Comparison of ENCODE assay signal across 9 cellular contexts in the genomic region with DNA sequence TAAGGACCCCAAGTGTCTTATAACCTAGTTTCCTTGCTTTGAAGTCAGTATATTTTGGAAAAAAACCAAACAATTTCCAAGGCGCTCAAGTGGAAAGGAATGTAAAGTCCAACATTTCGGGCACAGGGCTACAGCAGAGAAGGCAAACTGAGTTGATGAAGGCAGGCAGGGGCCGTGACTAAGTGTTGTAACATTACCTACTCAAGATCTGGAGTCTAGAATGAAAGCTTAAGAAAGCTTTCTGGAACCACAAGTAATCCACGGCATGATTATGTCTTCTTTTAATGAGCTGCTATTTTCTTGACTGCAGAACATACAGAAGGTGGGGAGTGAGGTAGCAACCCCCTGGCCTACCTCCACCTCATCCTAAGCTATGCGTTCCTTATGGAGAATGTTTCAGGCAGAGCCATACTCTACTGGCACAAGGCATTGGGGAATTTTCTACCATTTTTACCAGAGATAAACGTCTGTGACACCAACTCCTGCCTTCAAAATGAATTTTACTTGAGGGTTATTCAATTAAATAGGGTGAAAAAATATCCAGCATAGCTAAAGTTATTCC. TPM values are rescaled to one million over a fixed set of nuclear protein-coding genes. Genes with fewer than 3 reads are reported as not detected.
DNase-seq lines count a peak whose midpoint lies in the region; TF ChIP-seq lines count a peak whose summit lies in the region.
"Had no signal": no experiment of that assay in that cellular context is flagged by ENCODE, and none has a peak within 500 bp of the region (broad histone marks: within the 10 kb centered on the region; RNA-seq: fewer than 3 reads in every experiment).

No MANE protein-coding gene starts in this region.

- H3K4me3 ChIP-seq in SU-DHL-6 (ENCODE audit: insufficient read depth, low read length, poor library complexity, severe bottlenecking) (no peak overlapping the region), fibroblast of the aortic adventitia (ENCODE audit: low read depth, low read length) (no peak overlapping the region), stomach (peak overlapping the region in 1 of 4 donors; percentile 94)

- no peak overlapping the region for H3K9ac ChIP-seq in SU-DHL-6 (ENCODE audit: low read length)

- no peaks in the 10 kb centered on the region for H3K27me3 ChIP-seq in SU-DHL-6 (ENCODE audit: low read length)
- H3K27me3 ChIP-seq in stomach, result no peaks in the 10 kb centered on the region

- TF ChIP-seq CTCF in SU-DHL-6 (IDR thresholded peaks at IDR 0.05; ENCODE audit: insufficient read depth, low read length, poor library complexity, severe bottlenecking) (no peak), fibroblast of the aortic adventitia (IDR thresholded peaks at IDR 0.05; ENCODE audit: insufficient read depth, low read length) (no peak), stomach (IDR thresholded peaks at IDR 0.05) (no peak)

- H3F3A ChIP-seq in SU-DHL-6 (ENCODE audit: insufficient read depth), result peaks cover 60% of the 10 kb centered on the region

- H3K36me3 Mint-ChIP-seq in T-helper 2 cell treated with Interferon-gamma antibody and Interleukin-4, amounts not matched to agents 5 μg/mL and 100 μg/mL, for 36 hours (ENCODE audit: low read depth), result peaks cover 78% of the 10 kb centered on the region

- TF ChIP-seq EP300 in stomach (IDR thresholded peaks at IDR 0.05), result no peak

- H3K79me2 ChIP-seq in SU-DHL-6 (ENCODE audit: insufficient read depth, low read length), result peaks cover 36% of the 10 kb centered on the region

- WGBS in stomach, 5 donors, result 20 to 45% (median 28%) methylated on average over 6 of the region's 6 CpGs

- no peak overlapping the region for H2AFZ ChIP-seq in SU-DHL-6 (ENCODE audit: low read depth, low read length, severe bottlenecking)

- H3K4me2 ChIP-seq in SU-DHL-6 (ENCODE audit: low read depth, low read length, poor library complexity, severe bottlenecking), result peak overlapping the region; percentile 1

- H3K9me3 Mint-ChIP-seq in T-helper 2 cell treated with Interferon-gamma antibody and Interleukin-4, amounts not matched to agents 5 μg/mL and 100 μg/mL, for 36 hours, result no peaks in the 10 kb centered on the region
- H3K9me3 Mint-ChIP-seq: T-helper 1 cell treated with Interleukin-12 subunit alpha and Interleukin-12 subunit beta and Interleukin-4 antibody, amounts not matched to agents 30 μg/mL and 1 μg/mL, for 36 hours had no signal

- intact Hi-C loops in stomach (cut with DNase I; ENCODE audit: low total_unique reads), result no loop called here

- H3K4me1 ChIP-seq in stomach, result peaks cover 38 to 68% (median 49%) of the 10 kb centered on the region in 4 donors

- H3K27me3 Mint-ChIP-seq in T-helper 2 cell treated with Interferon-gamma antibody and Interleukin-4, amounts not matched to agents 5 μg/mL and 100 μg/mL, for 36 hours (ENCODE audit: low read depth), result peaks cover 5% of the 10 kb centered on the region

- peaks cover 42% of the 10 kb centered on the region for H3K4me1 Mint-ChIP-seq in T-helper 2 cell treated with Interferon-gamma antibody and Interleukin-4, amounts not matched to agents 5 μg/mL and 100 μg/mL, for 36 hours (ENCODE audit: low read depth)

- peaks cover 26% of the 10 kb centered on the region for H3K36me3 ChIP-seq in SU-DHL-6 (ENCODE audit: low read length)
- H3K36me3 ChIP-seq in stomach, result peaks cover 30 to 39% (median 32%) of the 10 kb centered on the region in 4 donors

- H4K20me1 ChIP-seq in SU-DHL-6 (ENCODE audit: low read depth, low read length), result no peaks in the 10 kb centered on the region; the same call in 1 of the 2 replicates

- no peak for DNase-seq in T-helper 2 cell treated with Interferon-gamma antibody and Interleukin-4, amounts not matched to agents 5 μg/mL and 100 μg/mL, for 36 hours (ENCODE audit: low spot score)
- DNase-seq in T-helper 2 cell, result no peak
- peak; percentile 57 for DNase-seq in fibroblast of the aortic adventitia (ENCODE audit: low read depth)
- DNase-seq in stomach, result no peak
- DNase-seq in NCI-H748 (lab: John Stamatoyannopoulos, UW; ENCODE audit: unreplicated experiment), result no peak
- DNase-seq in stimulated activated naive CD4-positive, alpha-beta T cell treated with Interleukin-2 at 50 U/mL for 16 hours (lab: John Stamatoyannopoulos, UW), result no peak
- DNase-seq in DMS114 treated with DMSO at 0.1 percent for 48 hours (lab: John Stamatoyannopoulos, UW; ENCODE audit: unreplicated experiment), result no peak

- H3K27ac ChIP-seq in SU-DHL-6 (ENCODE audit: low read depth, low read length) (no peak overlapping the region), stomach (peak overlapping the region in 4 of 5 donors; percentile 93 to 96 (median 95))

- peak overlapping the region; percentile 27 for H3K4me3 Mint-ChIP-seq in T-helper 2 cell treated with Interferon-gamma antibody and Interleukin-4, amounts not matched to agents 5 μg/mL and 100 μg/mL, for 36 hours

- H3K9me3 ChIP-seq in SU-DHL-6 (ENCODE audit: insufficient read depth, low read length) (no peaks in the 10 kb centered on the region), stomach (no peaks in the 10 kb centered on the region)

- TF ChIP-seq POLR2A in stomach (IDR thresholded peaks at IDR 0.05), result no peak

- no peaks in the 10 kb centered on the region for H3K9me2 ChIP-seq in SU-DHL-6 (replicated peaks; ENCODE audit: insufficient read depth, low read length)

- H3K27ac Mint-ChIP-seq in T-helper 2 cell treated with Interferon-gamma antibody and Interleukin-4, amounts not matched to agents 5 μg/mL and 100 μg/mL, for 36 hours, result peak overlapping the region; percentile 97

RNA-seq across cellular contexts. Expression of a gene that starts 4.3 kb away (rescaled TPM):
- 32.1 and 39.1 TPM in 2 replicates for total RNA-seq in fibroblast of the aortic adventitia (ENCODE audit: low replicate concordance)
- 100 to 1,000 TPM in 2 of 5 donors, 10 to 100 TPM in 3; 27.4 to 164 (median 50.1) TPM for total RNA-seq in stomach
- 10 to 100 TPM in 2 of 3 donors, 1 to 10 TPM in 1; 9.9 to 20.2 (median 17.7) TPM for polyA plus RNA-seq in stomach

RNA-seq across cellular contexts. Expression of a gene that starts 4.9 kb away (rescaled TPM):
- 47.7 and 110 TPM in 2 replicates for total RNA-seq in fibroblast of the aortic adventitia (ENCODE audit: low replicate concordance)
- total RNA-seq in stomach, result 10 to 100 TPM in 4 of 5 donors, 1 to 10 TPM in 1; 6.4 to 54.8 (median 28.5) TPM
- 10 to 100 TPM; 51.3 to 71.2 (median 61.6) TPM for polyA plus RNA-seq in stomach

RNA-seq across cellular contexts. Expression of a gene that starts 13.9 kb away (rescaled TPM):
- total RNA-seq in fibroblast of the aortic adventitia (ENCODE audit: low replicate concordance), result 0.16 and 5.6 TPM in 2 replicates
- 10 to 100 TPM in 1 of 5 donors, 1 to 10 TPM in 3, not detected in 1; 3.0 to 11.6 (median 5.2) TPM for total RNA-seq in stomach
- polyA plus RNA-seq in stomach, result 1 to 10 TPM; 5.3 to 7.5 (median 5.7) TPM

RNA-seq across cellular contexts. Expression of a gene that starts 34.2 kb away (rescaled TPM):
- total RNA-seq in fibroblast of the aortic adventitia (ENCODE audit: low replicate concordance), result 1.1 and 5.2 TPM in 2 replicates
- 100 to 1,000 TPM in 1 of 5 donors, 10 to 100 TPM in 3, 1 to 10 TPM in 1; 7.3 to 126 (median 12.8) TPM for total RNA-seq in stomach
- polyA plus RNA-seq in stomach, result 10 to 100 TPM; 21.2 to 29.3 (median 25.7) TPM

RNA-seq across cellular contexts. Expression of a gene that starts 41.5 kb away (rescaled TPM):
- total RNA-seq in fibroblast of the aortic adventitia (ENCODE audit: low replicate concordance) (33.0 and 43.2 TPM in 2 replicates), stomach (10 to 100 TPM in 4 of 5 donors, 1 to 10 TPM in 1; 7.6 to 32.6 (median 28.3) TPM)
- 10 to 100 TPM; 17.1 to 28.0 (median 26.8) TPM for polyA plus RNA-seq in stomach
